Comparison of ENCODE assay signal across 12 cellular contexts in the genomic region with DNA sequence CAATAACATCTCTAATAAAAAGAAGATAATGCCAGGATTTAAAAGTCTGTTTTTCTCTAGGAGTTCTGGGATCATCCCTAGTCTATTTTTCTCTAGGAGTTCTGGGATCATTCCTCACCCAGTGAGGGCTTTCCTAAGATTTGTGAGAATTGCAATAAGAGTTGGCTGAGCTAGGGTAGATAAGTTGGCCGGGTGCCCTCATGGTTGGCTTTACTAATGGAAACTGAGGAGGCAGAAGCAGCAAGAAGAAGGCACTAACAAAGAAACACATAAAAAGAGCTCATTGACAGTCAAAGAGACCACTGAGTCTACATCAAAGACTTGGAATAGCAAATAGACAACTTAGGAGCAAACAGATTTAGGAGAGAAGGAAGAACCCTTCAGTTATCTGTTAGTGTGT. TPM values are rescaled to one million over a fixed set of nuclear protein-coding genes. Genes with fewer than 3 reads are reported as not detected.
"Had no signal": no experiment of that assay in that cellular context is flagged by ENCODE, and none has a peak within 500 bp of the region (broad histone marks: within the 10 kb centered on the region; RNA-seq: fewer than 3 reads in every experiment).

No MANE protein-coding gene starts in this region.

- H3K9me3 ChIP-seq: upper lobe of right lung had no signal

- H3K9me3 Mint-ChIP-seq: activated naive CD8-positive, alpha-beta T cell treated with anti-CD3 and anti-CD28 coated beads, Interleukin-2, amount 50 U/mL, for 24 hours; activated T-helper 1 cell treated with anti-CD3 and anti-CD28 coated beads, Interleukin-12 subunit alpha, Interleukin-12 subunit beta, Interleukin-2, Interleukin-4 antibody, amounts not matched to agents 30 ng/mL and 10 ng/mL and 1 ng/mL, durations not matched to agents 14 hours and 24 hours and 36 hours; central memory CD8-positive, alpha-beta T cell; natural killer cell treated with Interleukin-12 subunit alpha and Interleukin-12 subunit beta and Interleukin-15 and Interleukin-18, amount 100 ng/mL, for 72 hours had no signal

- H3K27ac ChIP-seq: upper lobe of right lung, WERI-Rb-1 had no signal

- H3K36me3 ChIP-seq: upper lobe of right lung had no signal

- H3K27me3 Mint-ChIP-seq: dendritic cell treated with granulocyte-macrophage colony-stimulating factor and Interleukin-4, amounts not matched to agents 40 ng/mL and 50 ng/mL, for 4 days had no signal

- H3K36me3 Mint-ChIP-seq: natural killer cell treated with Interleukin-12 subunit alpha and Interleukin-12 subunit beta and Interleukin-15 and Interleukin-18, amount 100 ng/mL, for 72 hours had no signal

- ATAC-seq: activated naive CD8-positive, alpha-beta T cell treated with anti-CD3 and anti-CD28 coated beads, Interleukin-2, amount 50 U/mL, for 24 hours; natural killer cell treated with Interleukin-12 subunit alpha and Interleukin-12 subunit beta and Interleukin-15 and Interleukin-18, amount 100 ng/mL, for 72 hours; upper lobe of right lung had no signal

- H3K4me3 Mint-ChIP-seq: activated naive CD8-positive, alpha-beta T cell treated with anti-CD3 and anti-CD28 coated beads, Interleukin-2, amount 50 U/mL, for 24 hours; activated T-helper 1 cell treated with anti-CD3 and anti-CD28 coated beads, Interleukin-12 subunit alpha, Interleukin-12 subunit beta, Interleukin-2, Interleukin-4 antibody, amounts not matched to agents 30 ng/mL and 10 ng/mL and 1 ng/mL, durations not matched to agents 14 hours and 24 hours and 36 hours; central memory CD8-positive, alpha-beta T cell; dendritic cell treated with granulocyte-macrophage colony-stimulating factor and Interleukin-4, amounts not matched to agents 40 ng/mL and 50 ng/mL, for 4 days; memory B cell; natural killer cell treated with Interleukin-12 subunit alpha and Interleukin-12 subunit beta and Interleukin-15 and Interleukin-18, amount 100 ng/mL, for 72 hours had no signal

- DNase-seq: activated CD4-positive, alpha-beta T cell treated with anti-CD3 and anti-CD28 coated beads for 48 hours; activated naive CD4-positive, alpha-beta T cell; activated naive CD8-positive, alpha-beta T cell treated with anti-CD3 and anti-CD28 coated beads, Interleukin-2, amount 50 U/mL, for 24 hours; T-helper 9 cell; upper lobe of right lung; WERI-Rb-1 had no signal

- H3K27ac Mint-ChIP-seq: activated naive CD8-positive, alpha-beta T cell treated with anti-CD3 and anti-CD28 coated beads, Interleukin-2, amount 50 U/mL, for 24 hours; activated T-helper 1 cell treated with anti-CD3 and anti-CD28 coated beads, Interleukin-12 subunit alpha, Interleukin-12 subunit beta, Interleukin-2, Interleukin-4 antibody, amounts not matched to agents 30 ng/mL and 10 ng/mL and 1 ng/mL, durations not matched to agents 14 hours and 24 hours and 36 hours; dendritic cell treated with granulocyte-macrophage colony-stimulating factor and Interleukin-4, amounts not matched to agents 40 ng/mL and 50 ng/mL, for 4 days; memory B cell; natural killer cell treated with Interleukin-12 subunit alpha and Interleukin-12 subunit beta and Interleukin-15 and Interleukin-18, amount 100 ng/mL, for 72 hours had no signal

RNA-seq across cellular contexts. Expression of gene SLC1A3, which starts 4.2 kb away (rescaled TPM):
- total RNA-seq: activated T-helper 1 cell treated with anti-CD3 and anti-CD28 coated beads, Interleukin-12 subunit alpha, Interleukin-12 subunit beta, Interleukin-2, Interleukin-4 antibody, amounts not matched to agents 30 ng/mL and 10 ng/mL and 1 ng/mL, durations not matched to agents 14 hours and 24 hours and 36 hours; glomerular endothelial cell had no signal
